In genomic region chr12:123713398-123714301, GRCh38 we compare ENCODE assay signal across 8 cellular contexts. TPM values are rescaled to one million over a fixed set of nuclear protein-coding genes. Genes with fewer than 3 reads are reported as not detected.
DNase-seq lines count a peak whose midpoint lies in the region; ATAC-seq and TF ChIP-seq lines count a peak whose summit lies in the region.

No MANE protein-coding gene starts in this region.

- H3K9ac ChIP-seq in H9 (ENCODE audit: extremely low read depth, insufficient read length, low read length), result peak overlapping the region; percentile 57

- H4K20me1 ChIP-seq in H9 (ENCODE audit: control insufficient read depth, insufficient read depth, insufficient read length), result no peaks in the 10 kb centered on the region

- H3K27ac Mint-ChIP-seq in CD8-positive, alpha-beta memory T cell, result peak overlapping the region; percentile 62 to 90 (median 82)
- H3K27ac Mint-ChIP-seq in H9 (0 out of 7 replicates have a peak overlapping the region, but pooled peaks of 1 of the 3 experiments have one; percentile 51), activated B cell treated with CpG ODN at 0.5 μM for 24 hours (peak overlapping the region; percentile 80)

- peaks cover 36% of the 10 kb centered on the region for H3K4me1 ChIP-seq in CD8-positive, alpha-beta memory T cell (ENCODE audit: insufficient read depth, low read length)
- H3K4me1 ChIP-seq in H9 (ENCODE audit: insufficient read depth, low read length) (peaks cover 4% of the 10 kb centered on the region; the same call in 1 of the 2 replicates), sigmoid colon (peaks cover 0 to 25% (median 23%) of the 10 kb centered on the region in 4 donors)

- no peak overlapping the region for H2AFZ ChIP-seq in H9 (ENCODE audit: low read length)

- no peaks in the 10 kb centered on the region for H3K9me3 Mint-ChIP-seq in CD8-positive, alpha-beta memory T cell
- H3K9me3 Mint-ChIP-seq in H9 (no peaks in the 10 kb centered on the region), activated B cell treated with CpG ODN at 0.5 μM for 24 hours (no peaks in the 10 kb centered on the region)

- H2BK15ac ChIP-seq in H9 (ENCODE audit: low read depth, low read length), result no peak overlapping the region

- no peak overlapping the region for H4K91ac ChIP-seq in H9 (ENCODE audit: insufficient read length, low read depth, low read length)

- peaks cover 5% of the 10 kb centered on the region for H3K23me2 ChIP-seq in H9 (ENCODE audit: insufficient read length, low read depth, low read length, poor library complexity, severe bottlenecking)

- no peak overlapping the region for H3T11ph ChIP-seq in H9 (ENCODE audit: low read length)

- no peak overlapping the region for H4K8ac ChIP-seq in H9 (replicated peaks; ENCODE audit: insufficient read length, low read depth, low read length)

- no peak for TF ChIP-seq POLR2A in sigmoid colon (IDR thresholded peaks at IDR 0.05)

- no peak overlapping the region for H2BK5ac ChIP-seq in H9 (ENCODE audit: insufficient read length, low read length)

- CTCF ChIA-PET in CD8-positive, alpha-beta memory T cell (lab: Charles Lee), result interaction anchor here (1.2 kb wide), 1 partner anchor 10 kb away, joined by 3 read pairs; no protein-coding TSS in a partner anchor
- CTCF ChIA-PET in activated B cell treated with CpG ODN at 0.5 μM for 24 hours (lab: Charles Lee), result interaction anchor here (0.8 to 1.8 kb wide), 2 partner anchors 48 kb away, joined by 4 to 5 read pairs; partner anchors contain the start of gene DNAH10

- no peak overlapping the region for H3K4ac ChIP-seq in H9 (ENCODE audit: low read depth, low read length)

- H3K79me2 ChIP-seq in H9 (ENCODE audit: insufficient read depth, low read length), result peaks cover 16% of the 10 kb centered on the region; the same call in 1 of the 2 replicates

- no peak overlapping the region for H2BK120ac ChIP-seq in H9 (ENCODE audit: low read depth, low read length, poor library complexity, severe bottlenecking)

- ATAC-seq in activated B cell treated with CpG ODN at 0.5 μM for 24 hours (ENCODE audit: low read depth), result no peak
- ATAC-seq in HG02623 (IDR thresholded peaks at IDR 0.05; ENCODE audit: unreplicated experiment), result no peak
- no peak for ATAC-seq in GM18517 (IDR thresholded peaks at IDR 0.05; ENCODE audit: unreplicated experiment)

- no peak overlapping the region for H4K5ac ChIP-seq in H9 (ENCODE audit: insufficient read length, low read depth, low read length)

- H3K4me1 Mint-ChIP-seq in CD8-positive, alpha-beta memory T cell, result peaks cover 35 to 46% (median 35%) of the 10 kb centered on the region in 3 donors
- H3K4me1 Mint-ChIP-seq in H9, result peaks cover 15 to 16% of the 10 kb centered on the region in 2 experiments
- H3K4me1 Mint-ChIP-seq in activated B cell treated with CpG ODN at 0.5 μM for 24 hours, result peaks cover 37% of the 10 kb centered on the region

- no peaks in the 10 kb centered on the region for H3K27me3 Mint-ChIP-seq in CD8-positive, alpha-beta memory T cell
- H3K27me3 Mint-ChIP-seq in H9 (ENCODE audit: low read depth) (peaks cover 6% of the 10 kb centered on the region; the same call in 1 of the 2 replicates), activated B cell treated with CpG ODN at 0.5 μM for 24 hours (no peaks in the 10 kb centered on the region)

- H2AK5ac ChIP-seq in H9 (ENCODE audit: insufficient read length, low read length), result no peak overlapping the region

- no CpG with 5 or more reads among the region's 13 CpGs for WGBS in H9 (ENCODE audit: extremely low coverage, insufficient read length, low lambda C conversion rate)
- whole genome bisulfite sequencing in sigmoid colon, 2 donors, result 13 to 39% methylated on average over 13 of the region's 13 CpGs

- H3K4me3 Mint-ChIP-seq in CD8-positive, alpha-beta memory T cell, result peak overlapping the region; percentile 82 to 96 (median 89)
- H3K4me3 Mint-ChIP-seq in H9 (peak overlapping the region; percentile 93 to 97), activated B cell treated with CpG ODN at 0.5 μM for 24 hours (peak overlapping the region; percentile 92)

- no peak overlapping the region for H3K18ac ChIP-seq in H9 (ENCODE audit: insufficient read length, low read depth, low read length)

- no peaks in the 10 kb centered on the region for H3K9me3 ChIP-seq in CD8-positive, alpha-beta memory T cell (ENCODE audit: low read length)
- H3K9me3 ChIP-seq in H9 (ENCODE audit: control insufficient read depth, low read depth, low read length), result no peaks in the 10 kb centered on the region
- H3K9me3 ChIP-seq in sigmoid colon, result no peaks in the 10 kb centered on the region

- POLR2A ChIA-PET in CD8-positive, alpha-beta memory T cell (lab: Charles Lee), result no interaction called here
- POLR2A ChIA-PET in activated B cell treated with CpG ODN at 0.5 μM for 24 hours (lab: Charles Lee), result interaction anchor here (0.5 to 4.2 kb wide), 9 partner anchors 10 to 1212 kb away, joined by 3 to 41 read pairs (median 6); partner anchors contain the start of genes EIF2B1, GTF2H3, MPHOSPH9 and MTRFR

- no peak overlapping the region for H2BK20ac ChIP-seq in H9 (ENCODE audit: low read depth, low read length, poor library complexity, severe bottlenecking)

- H3K14ac ChIP-seq in H9 (ENCODE audit: insufficient read depth, low read length), result no peak overlapping the region

- TF ChIP-seq CTCF in H9 (conservative IDR thresholded peaks at IDR 0.05) (no peak), activated B cell treated with CpG ODN at 0.5 μM for 24 hours (IDR thresholded peaks at IDR 0.05) (no peak), fibroblast of pulmonary artery (IDR thresholded peaks at IDR 0.05; ENCODE audit: low read length, missing control alignments) (no peak), sigmoid colon (IDR thresholded peaks at IDR 0.05) (no peak)

- H3K36me3 Mint-ChIP-seq in CD8-positive, alpha-beta memory T cell, result peaks cover 0 to 10% (median 0%) of the 10 kb centered on the region in 3 donors
- H3K36me3 Mint-ChIP-seq in H9 (ENCODE audit: insufficient read depth in 1 of 3, low read depth in 3 of 3) (peaks cover 0 to 5% (median 2%) of the 10 kb centered on the region in 3 experiments; a peak in 3 of 7 replicates), activated B cell treated with CpG ODN at 0.5 μM for 24 hours (ENCODE audit: low read depth) (peaks cover 6% of the 10 kb centered on the region)

- H3K23ac ChIP-seq in H9 (ENCODE audit: insufficient read length, low read depth, low read length), result no peak overlapping the region

- no peak for DNase-seq in CD8-positive, alpha-beta memory T cell
- DNase-seq in H9 (no peak), activated B cell treated with CpG ODN at 0.5 μM for 24 hours (no peak), fibroblast of pulmonary artery (ENCODE audit: low read depth) (peak; percentile 16), sigmoid colon (no peak), activated gamma-delta T cell (lab: John Stamatoyannopoulos, UW) (no peak)

- no peak overlapping the region for H3K56ac ChIP-seq in H9 (ENCODE audit: insufficient read length, low read depth, low read length)

- H2BK12ac ChIP-seq in H9 (ENCODE audit: insufficient read length, low read depth, low read length), result no peak overlapping the region

- H3K4me3 ChIP-seq in CD8-positive, alpha-beta memory T cell (ENCODE audit: low read length), result peak overlapping the region; percentile 87
- H3K4me3 ChIP-seq in fibroblast of pulmonary artery (replicated peaks; ENCODE audit: low read depth, low read length), result peak overlapping the region; percentile 87
- H3K4me3 ChIP-seq in sigmoid colon, result peak overlapping the region in 3 of 4 donors; percentile 93 to 100 (median 94)

- intact Hi-C loops in activated B cell treated with CpG ODN at 0.5 μM for 24 hours (cut with micrococcal nuclease) (loop anchor here (2.0 kb wide), 2 partner anchors 23 to 49 kb away; partner anchors contain the start of gene DNAH10), sigmoid colon (cut with DNase I) (loop anchor here (5.0 kb wide), 1 partner anchor 259 kb away; the partner anchor contains the start of genes CCDC92 and ZNF664)

- no peaks in the 10 kb centered on the region for H3K79me1 ChIP-seq in H9 (ENCODE audit: insufficient read depth, low read depth, low read length, poor library complexity, severe bottlenecking)

- no peak for TF ChIP-seq EP300 in sigmoid colon (IDR thresholded peaks at IDR 0.05)

- no peaks in the 10 kb centered on the region for H3K27me3 ChIP-seq in CD8-positive, alpha-beta memory T cell (ENCODE audit: insufficient read depth, low read length, poor library complexity, severe bottlenecking)
- no peaks in the 10 kb centered on the region for H3K27me3 ChIP-seq in H9 (ENCODE audit: insufficient read depth, low read length)
- no peaks in the 10 kb centered on the region for H3K27me3 ChIP-seq in sigmoid colon

- H3K4me2 ChIP-seq in H9 (ENCODE audit: insufficient read depth, insufficient read length, low read length), result peak overlapping the region; percentile 78

- H3K27ac ChIP-seq in CD8-positive, alpha-beta memory T cell (ENCODE audit: low read depth, low read length), result peak overlapping the region; percentile 75
- no peak overlapping the region for H3K27ac ChIP-seq in H9 (ENCODE audit: insufficient read length, low read depth, low read length)
- H3K27ac ChIP-seq in sigmoid colon, result no peak overlapping the region

- H3K36me3 ChIP-seq in CD8-positive, alpha-beta memory T cell (ENCODE audit: insufficient read depth, low read length), result no peaks in the 10 kb centered on the region
- no peaks in the 10 kb centered on the region for H3K36me3 ChIP-seq in sigmoid colon

RNA-seq across cellular contexts. Expression of gene ATP6V0A2, which starts 1.5 kb away (rescaled TPM):
- total RNA-seq in CD8-positive, alpha-beta memory T cell, result 100 to 1,000 TPM; 109 to 113 TPM
- polyA plus RNA-seq in CD8-positive, alpha-beta memory T cell, result 27.1 TPM
- total RNA-seq in H9 (2021) (56.9 and 58.0 TPM in 2 replicates), activated B cell treated with CpG ODN at 0.5 μM for 24 hours (54.9 and 57.8 TPM in 2 replicates), sigmoid colon (10 to 100 TPM; 13.6 to 21.0 (median 15.4) TPM)
- 1 to 10 TPM; 1.8 to 9.2 (median 3.0) TPM for polyA plus RNA-seq in sigmoid colon

RNA-seq across cellular contexts. Expression of gene TCTN2, which starts 42.7 kb away (rescaled TPM):
- total RNA-seq in CD8-positive, alpha-beta memory T cell, result 1 to 10 TPM; 5.5 to 5.7 TPM
- polyA plus RNA-seq in CD8-positive, alpha-beta memory T cell, result 1.5 TPM
- total RNA-seq in H9 (2021), result 7.4 and 7.7 TPM in 2 replicates
- 10.3 and 11.9 TPM in 2 replicates for total RNA-seq in activated B cell treated with CpG ODN at 0.5 μM for 24 hours
- 10 to 100 TPM in 1 of 4 donors, 1 to 10 TPM in 3; 4.6 to 11.6 (median 8.1) TPM for total RNA-seq in sigmoid colon
- polyA plus RNA-seq in sigmoid colon, result 1 to 10 TPM in 2 of 3 donors, under 1 TPM in 1; 0.23 to 3.8 (median 1.2) TPM

RNA-seq across cellular contexts. Expression of gene DNAH10, which starts 48.5 kb away (rescaled TPM):
- under 1 TPM; 0.09 to 0.13 TPM for total RNA-seq in CD8-positive, alpha-beta memory T cell
- not detected for polyA plus RNA-seq in CD8-positive, alpha-beta memory T cell
- total RNA-seq in H9 (2021) (0.17 and 0.22 TPM in 2 replicates), activated B cell treated with CpG ODN at 0.5 μM for 24 hours (0.32 and 0.51 TPM in 2 replicates), sigmoid colon (under 1 TPM in 2 of 4 donors, not detected in 2; under 0.01 to 0.16 TPM)
- under 1 TPM in 1 of 3 donors, not detected in 2; 0.29 TPM for polyA plus RNA-seq in sigmoid colon
